13 cellular contexts compared by ENCODE assay signal in the genomic region with DNA sequence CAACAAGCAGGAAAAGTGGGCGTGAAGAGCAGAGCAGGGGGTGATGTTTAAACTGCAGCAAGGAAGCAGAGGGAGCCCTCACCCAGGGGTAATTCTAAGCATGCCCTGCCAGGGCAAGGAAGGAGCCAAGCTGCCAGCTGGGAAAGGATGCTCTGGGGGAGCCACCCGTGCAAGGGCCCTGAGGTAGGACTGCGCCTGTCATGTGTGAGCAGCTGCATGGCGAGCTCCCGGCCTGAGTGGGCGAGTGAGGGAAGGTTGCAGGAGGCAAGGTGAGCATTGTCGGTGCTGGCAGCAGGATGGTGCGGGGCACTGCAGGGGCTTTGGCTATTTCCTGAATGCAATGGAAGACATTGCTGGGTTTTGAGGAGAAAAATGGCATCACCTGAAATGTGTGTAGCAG.
DNase-seq lines count a peak whose midpoint lies in the region; ATAC-seq and TF ChIP-seq lines count a peak whose summit lies in the region.
"Had no signal": no experiment of that assay in that cellular context is flagged by ENCODE, and none has a peak within 500 bp of the region (broad histone marks: within the 10 kb centered on the region; RNA-seq: fewer than 3 reads in every experiment).

No MANE protein-coding gene starts in this region.

- CTCF ChIA-PET in IMR-90 (lab: Yijun Ruan, JAX), result interaction anchor here (0.6 kb wide), 1 partner anchor 13 kb away, joined by 3 read pairs; no protein-coding TSS in a partner anchor

- H2AFZ ChIP-seq in IMR-90 (replicated peaks; ENCODE audit: low read length, poor library complexity), result no peak overlapping the region
- no peak overlapping the region for H2AFZ ChIP-seq in neuronal stem cell (ENCODE audit: low read length)

- H2BK15ac ChIP-seq in IMR-90 (ENCODE audit: low read depth, low read length) (peak overlapping the region; percentile 76; the same call in 2 of the 3 replicates), neuronal stem cell (ENCODE audit: low read length) (no peak overlapping the region)

- intact Hi-C loops in IMR-90 (cut with micrococcal nuclease) (no loop called here), lower leg skin (cut with DNase I; ENCODE audit: low total_unique reads) (no loop called here), testis (cut with DNase I; ENCODE audit: low total_unique reads) (no loop called here), body of pancreas (cut with DNase I) (no loop called here)

- 92% methylated on average over 3 of the region's 8 CpGs; no CpG with 5 or more reads in 1 of the 2 experiments for WGBS in IMR-90 (ENCODE audit: extremely low coverage in 2 of 2, insufficient read length in 1 of 2), 2 experiments
- 94 to 96% methylated on average over 8 of the region's 8 CpGs for WGBS in lower leg skin, 2 donors
- WGBS in neuronal stem cell (ENCODE audit: extremely low coverage in 2 of 2, insufficient read length in 2 of 2, insufficient replicate concordance in 1 of 2), 2 donors, result no CpG with 5 or more reads among the region's 8 CpGs
- WGBS in testis, 2 donors, result 92 to 98% methylated on average over 8 of the region's 8 CpGs
- 89 to 94% methylated on average over 8 of the region's 8 CpGs for WGBS in body of pancreas, 2 donors

- dilution Hi-C loops in IMR-90 (cut with HindIII; ENCODE audit: low sequenced_read_pairs, unreplicated experiment), result no loop called here

- ATAC-seq in IMR-90 (ENCODE audit: low read depth) (no peak), GM21576 (IDR thresholded peaks at IDR 0.05; ENCODE audit: unreplicated experiment) (no peak), body of pancreas (no peak)
- ATAC-seq: GM12878 had no signal

- H3K36me3 ChIP-seq in IMR-90 (ENCODE audit: control insufficient read depth, insufficient read depth, low read length), result no peaks in the 10 kb centered on the region
- H3K36me3 ChIP-seq in neuronal stem cell (replicated peaks in 1 of 2; ENCODE audit: control insufficient read depth in 2 of 2, insufficient read depth in 2 of 2, low read length in 2 of 2), result no peaks in the 10 kb centered on the region
- H3K36me3 ChIP-seq in testis (ENCODE audit: low read depth, missing control alignments), result no peaks in the 10 kb centered on the region
- no peaks in the 10 kb centered on the region for H3K36me3 ChIP-seq in body of pancreas (replicated peaks in 1 of 2; ENCODE audit: insufficient read depth in 1 of 2, low read depth in 2 of 2)
- H3K36me3 ChIP-seq: BLaER1 treated with 17β-estradiol and CSF1 and Interleukin-3, amounts not matched to agents 10 nM and 100 nM had no signal

- H2BK120ac ChIP-seq in IMR-90 (ENCODE audit: low read depth, low read length), result peak overlapping the region; percentile 93
- no peak overlapping the region for H2BK120ac ChIP-seq in neuronal stem cell (ENCODE audit: low read depth, low read length)

- no peak overlapping the region for H2BK12ac ChIP-seq in neuronal stem cell (ENCODE audit: low read length)

- H3K9me3 ChIP-seq in IMR-90 (ENCODE audit: control insufficient read depth, insufficient read depth, low read length), result no peaks in the 10 kb centered on the region
- peaks cover 0 to 2% of the 10 kb centered on the region in 2 donors for H3K9me3 ChIP-seq in neuronal stem cell (replicated peaks in 1 of 2; ENCODE audit: control insufficient read depth in 2 of 2, insufficient read depth in 1 of 2, low read depth in 1 of 2, low read length in 2 of 2)
- no peaks in the 10 kb centered on the region for H3K9me3 ChIP-seq in testis
- no peaks in the 10 kb centered on the region for H3K9me3 ChIP-seq in body of pancreas

- H3K56ac ChIP-seq in IMR-90 (ENCODE audit: extremely low read depth, insufficient read depth, low read length), result no peak overlapping the region

- peaks cover 3 to 18% of the 10 kb centered on the region in 2 experiments; a peak in 2 of 4 replicates for H3K79me1 ChIP-seq in IMR-90 (ENCODE audit: low read depth in 1 of 2, low read length in 2 of 2)
- H3K79me1 ChIP-seq in neuronal stem cell (ENCODE audit: low read depth, low read length), result no peaks in the 10 kb centered on the region

- H3K27ac ChIP-seq in IMR-90 (ENCODE audit: insufficient read depth, low read length) (no peak overlapping the region), neuronal stem cell (replicated peaks; ENCODE audit: low read length) (no peak overlapping the region), testis (no peak overlapping the region), body of pancreas (no peak overlapping the region)
- H3K27ac ChIP-seq: BLaER1 treated with 17β-estradiol and CSF1 and Interleukin-3, amounts not matched to agents 10 nM and 100 nM had no signal

- H2BK20ac ChIP-seq in IMR-90 (ENCODE audit: low read depth, low read length), result peak overlapping the region; percentile 70

- peak overlapping the region; percentile 100 for H3K4ac ChIP-seq in IMR-90 (ENCODE audit: low read depth, low read length)
- no peak overlapping the region for H3K4ac ChIP-seq in neuronal stem cell (ENCODE audit: low read length)

- TF ChIP-seq POLR2A in IMR-90 (IDR thresholded peaks at IDR 0.05; ENCODE audit: low read depth, low read length) (no peak), lower leg skin (IDR thresholded peaks at IDR 0.05) (no peak), testis (IDR thresholded peaks at IDR 0.05) (no peak), body of pancreas (IDR thresholded peaks at IDR 0.05) (no peak)

- H3K27me3 ChIP-seq in IMR-90 (ENCODE audit: control insufficient read depth, insufficient read depth, low read length), result no peaks in the 10 kb centered on the region
- H3K27me3 ChIP-seq in neuronal stem cell (ENCODE audit: control insufficient read depth in 3 of 3, insufficient read depth in 3 of 3, low read depth in 1 of 3, low read length in 3 of 3), result peaks cover 0 to 13% (median 0%) of the 10 kb centered on the region in 3 experiments
- H3K27me3 ChIP-seq in testis, result no peaks in the 10 kb centered on the region
- H3K27me3 ChIP-seq in body of pancreas, result no peaks in the 10 kb centered on the region
- H3K27me3 ChIP-seq: BLaER1 treated with 17β-estradiol and CSF1 and Interleukin-3, amounts not matched to agents 10 nM and 100 nM had no signal

- H3K9me1 ChIP-seq in IMR-90 (ENCODE audit: insufficient read depth, low read length), result peaks cover 20% of the 10 kb centered on the region

- peak overlapping the region; percentile 14; the same call in 1 of the 2 replicates for H3K18ac ChIP-seq in IMR-90 (ENCODE audit: low read depth, low read length)
- no peak overlapping the region for H3K18ac ChIP-seq in neuronal stem cell (ENCODE audit: low read length)

- H3K4me2 ChIP-seq in IMR-90 (ENCODE audit: low read depth, low read length), result no peak overlapping the region
- H3K4me2 ChIP-seq in neuronal stem cell (ENCODE audit: insufficient read depth, low read length, poor library complexity, severe bottlenecking), result no peak overlapping the region
- H3K4me2 ChIP-seq: BLaER1 treated with 17β-estradiol and CSF1 and Interleukin-3, amounts not matched to agents 10 nM and 100 nM had no signal

- POLR2A ChIA-PET in IMR-90 (lab: Charles Lee; ENCODE audit: unreplicated experiment), result interaction anchor here (0.8 kb wide), 1 partner anchor 8 kb away, joined by 3 read pairs; no protein-coding TSS in a partner anchor

- no TSS peak for BruUV-seq in IMR-90 (replicated peaks; lab: Mats Ljungman, UMichigan)

- peaks cover 29% of the 10 kb centered on the region for H3K4me1 ChIP-seq in IMR-90 (ENCODE audit: control insufficient read depth, insufficient read depth, low read length)
- H3K4me1 ChIP-seq in neuronal stem cell (ENCODE audit: control insufficient read depth in 2 of 2, insufficient read depth in 1 of 2, low read depth in 1 of 2, low read length in 2 of 2), result peaks cover 0 to 7% of the 10 kb centered on the region in 2 donors
- peaks cover 5% of the 10 kb centered on the region for H3K4me1 ChIP-seq in testis
- no peaks in the 10 kb centered on the region for H3K4me1 ChIP-seq in body of pancreas

- no peak overlapping the region for H3K9ac ChIP-seq in IMR-90 (ENCODE audit: low read depth, low read length)
- peak overlapping the region; percentile 3 for H3K9ac ChIP-seq in neuronal stem cell (ENCODE audit: low read depth, low read length, poor library complexity)
- H3K9ac ChIP-seq: BLaER1 treated with 17β-estradiol and CSF1 and Interleukin-3, amounts not matched to agents 10 nM and 100 nM had no signal

- no peaks in the 10 kb centered on the region for H4K20me1 ChIP-seq in IMR-90 (ENCODE audit: insufficient read depth, low read length)
- H4K20me1 ChIP-seq: BLaER1 treated with 17β-estradiol and CSF1 and Interleukin-3, amounts not matched to agents 10 nM and 100 nM had no signal

- TF ChIP-seq CTCF in IMR-90 (conservative IDR thresholded peaks at IDR 0.05; ENCODE audit: low read depth, low read length) (no peak), lower leg skin (IDR thresholded peaks at IDR 0.05) (no peak), testis (IDR thresholded peaks at IDR 0.05) (no peak), body of pancreas (IDR thresholded peaks at IDR 0.05) (no peak)

- no peak overlapping the region for H4K5ac ChIP-seq in IMR-90 (ENCODE audit: low read depth, low read length)

- DNase-seq in IMR-90 (no peak), lower leg skin (ENCODE audit: low spot score in 2 of 2) (peak; percentile 9 to 56), neuronal stem cell (ENCODE audit: low spot score) (no peak), testis (peak; percentile 2), body of pancreas (no peak), GF-D8 (lab: John Stamatoyannopoulos, UW) (no peak)
- DNase-seq: ACHN; CD4-positive, CD25-positive, alpha-beta regulatory T cell; GOT3; H9 had no signal

- H2BK5ac ChIP-seq in IMR-90 (ENCODE audit: low read depth, low read length, poor library complexity, severe bottlenecking) (no peak overlapping the region), neuronal stem cell (ENCODE audit: low read length) (no peak overlapping the region)

- H3K4me3 ChIP-seq in IMR-90 (ENCODE audit: insufficient read depth, low read depth, low read length) (no peak overlapping the region), lower leg skin (ENCODE audit: low read depth, poor library complexity, severe bottlenecking) (no peak overlapping the region), neuronal stem cell (ENCODE audit: low read length in 2 of 2) (no peak overlapping the region), testis (no peak overlapping the region), body of pancreas (no peak overlapping the region)
- H3K4me3 ChIP-seq: BLaER1 treated with 17β-estradiol and CSF1 and Interleukin-3, amounts not matched to agents 10 nM and 100 nM; GM12878 had no signal

- H2AK9ac ChIP-seq in IMR-90 (replicated peaks; ENCODE audit: low read depth, low read length, poor library complexity), result no peak overlapping the region

- H4K8ac ChIP-seq in IMR-90 (ENCODE audit: low read depth in 2 of 2, low read length in 2 of 2) (peak overlapping the region in 1 of 2 experiments; percentile 4; a peak in 1 of 4 replicates), neuronal stem cell (ENCODE audit: low read depth, low read length) (no peak overlapping the region)

- H3K14ac ChIP-seq in IMR-90 (replicated peaks; ENCODE audit: low read depth, low read length) (no peak overlapping the region), neuronal stem cell (ENCODE audit: low read length) (no peak overlapping the region)

- H4K91ac ChIP-seq in IMR-90 (ENCODE audit: insufficient read depth, low read depth, low read length), result peak overlapping the region; percentile 99
- no peak overlapping the region for H4K91ac ChIP-seq in neuronal stem cell (ENCODE audit: low read depth, low read length, poor library complexity)

- H2AK5ac ChIP-seq in IMR-90 (ENCODE audit: low read depth, low read length), result peak overlapping the region; percentile 76
- H2AK5ac ChIP-seq in neuronal stem cell (ENCODE audit: low read depth, low read length), result no peak overlapping the region

- TF ChIP-seq RAD21 in IMR-90 (IDR thresholded peaks at IDR 0.05; ENCODE audit: low read length), result no peak

- H3K23ac ChIP-seq in IMR-90 (ENCODE audit: low read depth, low read length) (no peak overlapping the region), neuronal stem cell (ENCODE audit: low read depth, low read length, poor library complexity) (peak overlapping the region; percentile 40)

- in situ Hi-C loops in IMR-90 (cut with MboI; ENCODE audit: low sequenced_read_pairs), result no loop called here

Comparison
In these comparisons a context has a peak if more than half of its experiments do, and no peak if none do; other contexts are left out.
1. DNase-seq: peak in lower leg skin (2 of 2) and testis (single experiment); none in IMR-90 (single experiment), neuronal stem cell (single experiment), body of pancreas (0 of 4) and GF-D8 (single experiment).